ENCODE assay signal across 27 cellular contexts in genomic region chr12:58090685-58091084, GRCh38.
"Had no signal": no experiment of that assay in that cellular context is flagged by ENCODE, and none has a peak within 500 bp of the region (broad histone marks: within the 10 kb centered on the region; RNA-seq: fewer than 3 reads in every experiment).

No MANE protein-coding gene starts in this region.

- H3K27ac ChIP-seq: neutrophil, parathyroid adenoma, psoas muscle, right lobe of liver, skin epidermis, spleen, suprapubic skin, testis, tibial artery, transverse colon, upper lobe of right lung, uterus had no signal

- H3K9me3 ChIP-seq: neutrophil, psoas muscle, right lobe of liver, spleen, suprapubic skin, testis, tibial artery, transverse colon, upper lobe of right lung, uterus had no signal

- H3K4me1 ChIP-seq: parathyroid adenoma, right lobe of liver, spleen, suprapubic skin, testis, tibial artery, transverse colon, upper lobe of right lung, uterus had no signal

- DNase-seq: naive thymus-derived CD8-positive, alpha-beta T cell; nephron progenitor cell; nucleus accumbens; posterior cingulate gyrus; psoas muscle; right cardiac atrium; right lobe of liver; spleen; stimulated activated CD4-positive, alpha-beta T cell treated with anti-CD3 and anti-CD28 coated beads, Interleukin-12 subunit alpha, Interleukin-12 subunit beta, amount 100 ng/mL, for 4 hours; stimulated activated CD4-positive, alpha-beta T cell treated with anti-CD3 and anti-CD28 coated beads, Interleukin-1b, Interleukin-23, amount 100 ng/mL, for 48 hours; stimulated activated CD4-positive, alpha-beta T cell treated with anti-CD3 and anti-CD28 coated beads, Interleukin-4, amount 100 ng/mL, for 1 hour; stimulated activated CD4-positive, alpha-beta T cell treated with anti-CD3 and anti-CD28 coated beads, Interleukin-4, amount 100 ng/mL, for 4 hours; stimulated activated CD8-positive, alpha-beta memory T cell treated with anti-CD3 and anti-CD28 coated beads, Interleukin-4, amount 100 ng/mL, for 48 hours; stimulated activated naive CD4-positive, alpha-beta T cell; stimulated activated naive CD8-positive, alpha-beta T cell treated with anti-CD3 and anti-CD28 coated beads, Interleukin-15, amount 100 ng/mL, for 72 hours; stimulated activated naive CD8-positive, alpha-beta T cell treated with anti-CD3 and anti-CD28 coated beads, Interleukin-15, Interleukin-2, amounts not matched to agents 100 U/mL and 50 U/mL, for 24 hours; substantia nigra; testis; tibial artery; transverse colon; upper lobe of right lung; uterus had no signal

- H3K36me3 ChIP-seq: neutrophil, right lobe of liver, spleen, suprapubic skin, tibial artery, transverse colon, upper lobe of right lung, uterus had no signal

- H3K4me3 ChIP-seq: psoas muscle, right lobe of liver, skin epidermis, smooth muscle cell, spleen, suprapubic skin, testis, tibial artery, transverse colon, upper lobe of right lung, uterus had no signal

- H3K27me3 ChIP-seq: neutrophil, right lobe of liver, suprapubic skin, testis, tibial artery, transverse colon, upper lobe of right lung, uterus had no signal
